ENCODE assay signal across 1 cellular context in genomic region chr1:49102752-49103151, GRCh38.
TF ChIP-seq lines count a peak whose summit lies in the region.

No MANE protein-coding gene starts in this region.

TF ChIP-seq in SK-N-SH, 30 proteins besides CTCF, POLR2A, EP300 and RAD21 (continued from another document):
- TF ChIP-seq REST (IDR thresholded peaks at IDR 0.05; ENCODE audit: low read depth, low read length) (no peak), CHD2 (IDR thresholded peaks at IDR 0.05; ENCODE audit: low read length, partially characterized antibody) (no peak), MXI1 (IDR thresholded peaks at IDR 0.05; ENCODE audit: low read depth, low read length) (no peak), NRF1 (IDR thresholded peaks at IDR 0.05; ENCODE audit: low read depth, low read length) (no peak)
TF ChIP-seq in SK-N-SH: peak in this region for 11.
